ENCODE assay signal across 1 cellular context in the genomic region with DNA sequence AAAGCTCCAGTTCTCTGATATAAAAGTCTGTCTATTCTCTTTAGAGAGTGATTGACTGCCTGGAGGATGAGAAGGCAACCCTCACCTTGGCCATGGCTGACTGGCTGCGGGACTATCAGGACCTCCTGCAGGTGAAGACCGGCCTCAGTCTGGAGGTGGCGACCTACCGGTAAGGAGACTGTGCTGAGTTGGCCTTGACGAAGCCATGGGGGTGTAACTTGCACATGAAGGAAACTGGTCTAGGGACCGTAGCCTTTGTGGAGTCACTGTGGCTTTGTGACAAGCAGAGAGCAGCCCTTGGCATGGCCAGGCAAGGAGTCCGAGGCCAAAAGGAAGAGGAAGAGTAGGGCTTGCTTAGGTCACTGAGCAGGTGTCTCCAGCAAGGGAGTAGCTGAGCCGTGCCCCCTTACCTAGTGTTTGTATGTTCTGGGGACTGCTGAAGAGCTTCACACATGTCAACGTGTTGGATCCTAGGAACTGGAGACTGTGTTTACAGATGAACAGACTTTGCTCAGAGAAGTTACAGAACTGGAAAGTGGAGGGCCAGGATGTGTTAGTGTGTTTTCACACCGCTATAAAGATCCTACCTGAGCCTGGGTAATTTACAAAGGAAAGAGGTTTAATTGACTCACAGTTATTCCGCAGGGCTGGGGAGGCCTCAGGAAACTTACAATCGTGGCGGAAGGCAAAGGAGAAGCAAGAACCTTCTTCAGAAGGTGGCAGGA.
TF ChIP-seq lines count a peak whose summit lies in the region.

No MANE protein-coding gene starts in this region.

TF ChIP-seq in WTC11, 78 proteins besides CTCF, POLR2A, EP300 and RAD21 (continued from another document):
- TF ChIP-seq IRF1 (CRISPR knock-in tag; IDR thresholded peaks at IDR 0.05): no peak
